ENCODE assay signal across 8 cellular contexts in the genomic region with DNA sequence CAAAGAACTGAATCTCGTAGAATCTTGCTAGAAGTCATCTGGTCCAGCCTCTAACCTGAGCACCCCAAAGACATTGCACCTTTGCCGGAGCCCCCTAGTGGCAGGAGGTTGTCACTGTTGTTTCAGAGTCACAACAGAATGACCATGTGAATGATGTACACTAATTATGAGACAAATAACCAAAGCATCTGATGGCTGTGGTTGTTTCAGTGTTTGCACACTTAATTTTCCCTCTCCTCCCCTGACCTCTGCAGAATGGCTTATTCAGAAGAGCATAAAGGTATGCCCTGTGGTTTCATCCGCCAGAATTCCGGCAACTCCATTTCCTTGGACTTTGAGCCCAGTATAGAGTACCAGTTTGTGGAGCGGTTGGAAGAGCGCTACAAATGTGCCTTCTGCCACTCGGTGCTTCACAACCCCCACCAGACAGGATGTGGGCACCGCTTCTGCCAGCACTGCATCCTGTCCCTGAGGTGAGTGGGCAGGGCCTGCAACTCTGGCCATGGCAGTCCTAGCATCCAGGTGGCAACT.
A peak's percentile ranks its signal among the peaks of the same experiment; 100 is the strongest.
DNase-seq lines count a peak whose midpoint lies in the region; ATAC-seq and TF ChIP-seq lines count a peak whose summit lies in the region.

No MANE protein-coding gene starts in this region.

- no peak overlapping the region for H3K9ac ChIP-seq in parathyroid adenoma

- H3K36me3 ChIP-seq in parathyroid adenoma (ENCODE audit: control insufficient read depth, insufficient read depth, low read length) = no peaks in the 10 kb centered on the region

- DNase-seq in ELF-1 (ENCODE audit: low read depth, low spot score) (peak; percentile 27), HUDEP-2 (lab: John Stamatoyannopoulos, UW; ENCODE audit: unreplicated experiment in 76 of 76) (peak in 46 of 76 experiments; percentile 3 to 53 (median 27)), coronary artery (ENCODE audit: low spot score) (no peak), Ammon's horn (ENCODE audit: low spot score) (no peak), hypothalamus (lab: John Stamatoyannopoulos, UW) (no peak)
- peak; percentile 37 to 48 (median 40) for DNase-seq in activated CD4-positive, CD25-positive, alpha-beta regulatory T cell (lab: John Stamatoyannopoulos, UW)

- TF ChIP-seq CTCF in coronary artery (IDR thresholded peaks at IDR 0.05) (peak; percentile 24), parathyroid adenoma (IDR thresholded peaks at IDR 0.05) (peak; percentile 48)

- H3K79me2 ChIP-seq in parathyroid adenoma = no peaks in the 10 kb centered on the region

- no peaks in the 10 kb centered on the region for H3K9me3 ChIP-seq in parathyroid adenoma (ENCODE audit: control insufficient read depth, low read length)

- H3K27me3 ChIP-seq in parathyroid adenoma (ENCODE audit: control insufficient read depth, insufficient read depth, low read length) = no peaks in the 10 kb centered on the region

- peak; percentile 87 for ATAC-seq in GM21390 (IDR thresholded peaks at IDR 0.05; ENCODE audit: unreplicated experiment)

- no peak overlapping the region for H3K4me2 ChIP-seq in parathyroid adenoma (ENCODE audit: low read length)

- H3K4me1 ChIP-seq in parathyroid adenoma = no peaks in the 10 kb centered on the region

- H2AFZ ChIP-seq in parathyroid adenoma = no peak overlapping the region

- no peak overlapping the region for H3K27ac ChIP-seq in coronary artery
- no peak overlapping the region for H3K27ac ChIP-seq in parathyroid adenoma

- H3K4me3 ChIP-seq in coronary artery (no peak overlapping the region), parathyroid adenoma (ENCODE audit: low read depth, low read length) (no peak overlapping the region)

Comparison
In these comparisons a context has a peak if more than half of its experiments do, and no peak if none do; other contexts are left out.
1. DNase-seq: peak in ELF-1 (single experiment), HUDEP-2 (46 of 76) and activated CD4-positive, CD25-positive, alpha-beta regulatory T cell (4 of 4); none in coronary artery (single experiment), Ammon's horn (single experiment) and hypothalamus (0 of 51).